In genomic region chr5:78979117-78979742, GRCh38 we compare ENCODE assay signal across 28 cellular contexts. TPM values are rescaled to one million over a fixed set of nuclear protein-coding genes. Genes with fewer than 3 reads are reported as not detected.
DNase-seq lines count a peak whose midpoint lies in the region; ATAC-seq, FAIRE-seq and TF ChIP-seq lines count a peak whose summit lies in the region.
"Had no signal": no experiment of that assay in that cellular context is flagged by ENCODE, and none has a peak within 500 bp of the region (broad histone marks: within the 10 kb centered on the region; RNA-seq: fewer than 3 reads in every experiment).

No MANE protein-coding gene starts in this region.

- peak; percentile 71 for FAIRE-seq in GM12891 (lab: Jason Lieb, UNC)
- FAIRE-seq: astrocyte had no signal

- H3K9me3 ChIP-seq in WERI-Rb-1 (ENCODE audit: severe bottlenecking) = no peaks in the 10 kb centered on the region
- H3K9me3 ChIP-seq: colonic mucosa, ovary, stomach, uterus had no signal

- no peaks in the 10 kb centered on the region for H3K9me3 Mint-ChIP-seq in activated CD8-positive, alpha-beta T cell treated with anti-CD3 and anti-CD28 coated beads for 36 hours
- no peaks in the 10 kb centered on the region for H3K9me3 Mint-ChIP-seq in activated CD8-positive, alpha-beta T cell treated with anti-CD3 and anti-CD28 coated beads, Interleukin-2, amount 10 ng/mL, durations not matched to agents 7 days and 5 days (ENCODE audit: insufficient read depth)
- H3K9me3 Mint-ChIP-seq in activated naive CD8-positive, alpha-beta T cell treated with anti-CD3 and anti-CD28 coated beads, Interleukin-2, amount 50 U/mL, for 24 hours = no peaks in the 10 kb centered on the region
- peaks cover 5 to 8% of the 10 kb centered on the region in 2 donors for H3K9me3 Mint-ChIP-seq in stimulated activated naive B cell treated with anti-CD40 and anti-IgM and Interleukin-4, amounts not matched to agents 10 μg/mL and 1 μg/mL and 100 μg/mL, for 72 hours
- H3K9me3 Mint-ChIP-seq: activated CD4-positive, alpha-beta T cell treated with anti-CD3 and anti-CD28 coated beads, Interleukin-2, amount 10 ng/mL, durations not matched to agents 24 days and 14 days; activated naive CD8-positive, alpha-beta T cell treated with anti-CD3 and anti-CD28 coated beads, Interleukin-2, amount 10 ng/mL, durations not matched to agents 7 days and 5 days; CD4-positive, alpha-beta T cell; H9; neural crest cell had no signal

- no peak overlapping the region for H3K4me3 ChIP-seq in WERI-Rb-1 (ENCODE audit: low read depth, low read length)
- H3K4me3 ChIP-seq: cardiac muscle cell, colonic mucosa, hepatocyte, ovary, stomach, uterus had no signal

- TF ChIP-seq POLR2A in GM12891 (IDR thresholded peaks at IDR 0.05; ENCODE audit: low read depth, low read length) = no peak

- CTCF ChIA-PET in activated CD8-positive, alpha-beta T cell treated with anti-CD3 and anti-CD28 coated beads for 36 hours (lab: Charles Lee) = no interaction called here
- CTCF ChIA-PET in activated CD8-positive, alpha-beta T cell treated with anti-CD3 and anti-CD28 coated beads, Interleukin-2, amount 10 ng/mL, durations not matched to agents 7 days and 5 days (lab: Charles Lee) = no interaction called here

- H3K27me3 Mint-ChIP-seq in activated CD8-positive, alpha-beta T cell treated with anti-CD3 and anti-CD28 coated beads for 36 hours = no peaks in the 10 kb centered on the region
- H3K27me3 Mint-ChIP-seq in activated CD8-positive, alpha-beta T cell treated with anti-CD3 and anti-CD28 coated beads, Interleukin-2, amount 10 ng/mL, durations not matched to agents 7 days and 5 days (ENCODE audit: low read depth) = no peaks in the 10 kb centered on the region
- H3K27me3 Mint-ChIP-seq in activated naive CD8-positive, alpha-beta T cell treated with anti-CD3 and anti-CD28 coated beads, Interleukin-2, amount 50 U/mL, for 24 hours = no peaks in the 10 kb centered on the region
- H3K27me3 Mint-ChIP-seq in stimulated activated naive B cell treated with anti-CD40 and anti-IgM and Interleukin-4, amounts not matched to agents 10 μg/mL and 1 μg/mL and 100 μg/mL, for 72 hours = no peaks in the 10 kb centered on the region
- H3K27me3 Mint-ChIP-seq: activated CD4-positive, alpha-beta T cell treated with anti-CD3 and anti-CD28 coated beads, Interleukin-2, amount 10 ng/mL, durations not matched to agents 24 days and 14 days; activated naive CD8-positive, alpha-beta T cell treated with anti-CD3 and anti-CD28 coated beads, Interleukin-2, amount 10 ng/mL, durations not matched to agents 7 days and 5 days; CD4-positive, alpha-beta T cell had no signal

- TF ChIP-seq CTCF in activated CD8-positive, alpha-beta T cell treated with anti-CD3 and anti-CD28 coated beads for 36 hours (IDR thresholded peaks at IDR 0.05) = no peak
- TF ChIP-seq CTCF in WERI-Rb-1 (IDR thresholded peaks at IDR 0.05; ENCODE audit: low read depth, low read length) = no peak

- no peak overlapping the region for H3K27ac ChIP-seq in WERI-Rb-1
- H3K27ac ChIP-seq: cardiac muscle cell, colonic mucosa, epithelial cell of prostate, hepatocyte, ovary, RWPE1, stomach, uterus, VCaP had no signal

- H3K27ac Mint-ChIP-seq in activated CD8-positive, alpha-beta T cell treated with anti-CD3 and anti-CD28 coated beads for 36 hours = peak overlapping the region; percentile 8
- no peak overlapping the region for H3K27ac Mint-ChIP-seq in activated CD8-positive, alpha-beta T cell treated with anti-CD3 and anti-CD28 coated beads, Interleukin-2, amount 10 ng/mL, durations not matched to agents 7 days and 5 days
- peak overlapping the region; percentile 43 for H3K27ac Mint-ChIP-seq in activated naive CD8-positive, alpha-beta T cell treated with anti-CD3 and anti-CD28 coated beads, Interleukin-2, amount 50 U/mL, for 24 hours
- peak overlapping the region; percentile 65 for H3K27ac Mint-ChIP-seq in stimulated activated naive B cell treated with anti-CD40 and anti-IgM and Interleukin-4, amounts not matched to agents 10 μg/mL and 1 μg/mL and 100 μg/mL, for 72 hours
- H3K27ac Mint-ChIP-seq: activated CD4-positive, alpha-beta T cell treated with anti-CD3 and anti-CD28 coated beads, Interleukin-2, amount 10 ng/mL, durations not matched to agents 24 days and 14 days; activated naive CD8-positive, alpha-beta T cell treated with anti-CD3 and anti-CD28 coated beads, Interleukin-2, amount 10 ng/mL, durations not matched to agents 7 days and 5 days; CD4-positive, alpha-beta T cell; H9 had no signal

- POLR2A ChIA-PET in activated CD8-positive, alpha-beta T cell treated with anti-CD3 and anti-CD28 coated beads for 36 hours (lab: Charles Lee) = no interaction called here
- POLR2A ChIA-PET in activated CD8-positive, alpha-beta T cell treated with anti-CD3 and anti-CD28 coated beads, Interleukin-2, amount 10 ng/mL, durations not matched to agents 7 days and 5 days (lab: Charles Lee) = no interaction called here

- no peaks in the 10 kb centered on the region for H3K36me3 Mint-ChIP-seq in activated CD8-positive, alpha-beta T cell treated with anti-CD3 and anti-CD28 coated beads for 36 hours (ENCODE audit: low read depth)
- H3K36me3 Mint-ChIP-seq in activated CD8-positive, alpha-beta T cell treated with anti-CD3 and anti-CD28 coated beads, Interleukin-2, amount 10 ng/mL, durations not matched to agents 7 days and 5 days (ENCODE audit: low read depth) = peaks cover 4% of the 10 kb centered on the region
- H3K36me3 Mint-ChIP-seq in activated naive CD8-positive, alpha-beta T cell treated with anti-CD3 and anti-CD28 coated beads, Interleukin-2, amount 50 U/mL, for 24 hours (ENCODE audit: low read depth) = peaks cover 2% of the 10 kb centered on the region
- H3K36me3 Mint-ChIP-seq in stimulated activated naive B cell treated with anti-CD40 and anti-IgM and Interleukin-4, amounts not matched to agents 10 μg/mL and 1 μg/mL and 100 μg/mL, for 72 hours = peaks cover 13 to 28% of the 10 kb centered on the region in 2 donors
- H3K36me3 Mint-ChIP-seq: activated naive CD8-positive, alpha-beta T cell treated with anti-CD3 and anti-CD28 coated beads, Interleukin-2, amount 10 ng/mL, durations not matched to agents 7 days and 5 days had no signal

- H3K4me3 Mint-ChIP-seq in activated CD8-positive, alpha-beta T cell treated with anti-CD3 and anti-CD28 coated beads for 36 hours = no peak overlapping the region
- H3K4me3 Mint-ChIP-seq in activated CD8-positive, alpha-beta T cell treated with anti-CD3 and anti-CD28 coated beads, Interleukin-2, amount 10 ng/mL, durations not matched to agents 7 days and 5 days = no peak overlapping the region
- H3K4me3 Mint-ChIP-seq in activated naive CD8-positive, alpha-beta T cell treated with anti-CD3 and anti-CD28 coated beads, Interleukin-2, amount 50 U/mL, for 24 hours = peak overlapping the region; percentile 16
- peak overlapping the region in 1 of 2 donors; percentile 17 for H3K4me3 Mint-ChIP-seq in stimulated activated naive B cell treated with anti-CD40 and anti-IgM and Interleukin-4, amounts not matched to agents 10 μg/mL and 1 μg/mL and 100 μg/mL, for 72 hours
- H3K4me3 Mint-ChIP-seq: activated CD4-positive, alpha-beta T cell treated with anti-CD3 and anti-CD28 coated beads, Interleukin-2, amount 10 ng/mL, durations not matched to agents 24 days and 14 days; activated naive CD8-positive, alpha-beta T cell treated with anti-CD3 and anti-CD28 coated beads, Interleukin-2, amount 10 ng/mL, durations not matched to agents 7 days and 5 days; CD4-positive, alpha-beta T cell; H9; neural crest cell had no signal

- peak; percentile 36 for ATAC-seq in activated CD8-positive, alpha-beta T cell treated with anti-CD3 and anti-CD28 coated beads for 36 hours
- ATAC-seq in activated CD8-positive, alpha-beta T cell treated with anti-CD3 and anti-CD28 coated beads, Interleukin-2, amount 10 ng/mL, durations not matched to agents 7 days and 5 days = no peak
- ATAC-seq in activated naive CD8-positive, alpha-beta T cell treated with anti-CD3 and anti-CD28 coated beads, Interleukin-2, amount 50 U/mL, for 24 hours = peak; percentile 77
- no peak for ATAC-seq in stimulated activated naive B cell treated with anti-CD40 and anti-IgM and Interleukin-4, amounts not matched to agents 10 μg/mL and 1 μg/mL and 100 μg/mL, for 72 hours (replicated peaks)
- ATAC-seq in Right ventricle myocardium superior (ENCODE audit: poor library complexity) = no peak
- ATAC-seq: left cardiac atrium had no signal

- intact Hi-C loops in activated CD8-positive, alpha-beta T cell treated with anti-CD3 and anti-CD28 coated beads for 36 hours (cut with micrococcal nuclease) = loop anchor here (10.0 kb wide), 1 partner anchor 94 kb away; no protein-coding TSS in a partner anchor
- intact Hi-C loops in Right ventricle myocardium superior (cut with DNase I) = no loop called here

- no peaks in the 10 kb centered on the region for H3K36me3 ChIP-seq in WERI-Rb-1
- H3K36me3 ChIP-seq: cardiac muscle cell, colonic mucosa, ovary, stomach, uterus had no signal

- no peaks in the 10 kb centered on the region for H3K27me3 ChIP-seq in WERI-Rb-1 (ENCODE audit: insufficient read depth, low read depth, severe bottlenecking)
- H3K27me3 ChIP-seq: cardiac muscle cell, colonic mucosa, hepatocyte, ovary, stomach, uterus had no signal

- peaks cover 42% of the 10 kb centered on the region for H3K4me1 Mint-ChIP-seq in activated CD8-positive, alpha-beta T cell treated with anti-CD3 and anti-CD28 coated beads for 36 hours (ENCODE audit: low read depth)
- H3K4me1 Mint-ChIP-seq in activated CD8-positive, alpha-beta T cell treated with anti-CD3 and anti-CD28 coated beads, Interleukin-2, amount 10 ng/mL, durations not matched to agents 7 days and 5 days (ENCODE audit: low read depth) = peaks cover 44% of the 10 kb centered on the region
- peaks cover 46% of the 10 kb centered on the region for H3K4me1 Mint-ChIP-seq in activated naive CD8-positive, alpha-beta T cell treated with anti-CD3 and anti-CD28 coated beads, Interleukin-2, amount 50 U/mL, for 24 hours
- H3K4me1 Mint-ChIP-seq in stimulated activated naive B cell treated with anti-CD40 and anti-IgM and Interleukin-4, amounts not matched to agents 10 μg/mL and 1 μg/mL and 100 μg/mL, for 72 hours = peaks cover 32 to 73% of the 10 kb centered on the region in 2 donors

- DNase-seq in activated CD8-positive, alpha-beta T cell treated with anti-CD3 and anti-CD28 coated beads for 36 hours = peak; percentile 38
- no peak for DNase-seq in activated CD8-positive, alpha-beta T cell treated with anti-CD3 and anti-CD28 coated beads, Interleukin-2, amount 10 ng/mL, durations not matched to agents 7 days and 5 days
- DNase-seq in GM12891 (ENCODE audit: insufficient read length, low spot score) (no peak), WERI-Rb-1 (no peak), Right ventricle myocardium superior (no peak), GM19240 (ENCODE audit: insufficient read length, low spot score) (no peak)
- peak; percentile 34 for DNase-seq in activated naive CD8-positive, alpha-beta T cell treated with anti-CD3 and anti-CD28 coated beads, Interleukin-2, amount 50 U/mL, for 24 hours
- no peak for DNase-seq in stimulated activated naive B cell treated with anti-CD40 and anti-IgM and Interleukin-4, amounts not matched to agents 10 μg/mL and 1 μg/mL and 100 μg/mL, for 72 hours
- DNase-seq: activated CD4-positive, alpha-beta T cell treated with anti-CD3 and anti-CD28 coated beads, Interleukin-2, amount 10 ng/mL, durations not matched to agents 24 days and 14 days; activated naive CD8-positive, alpha-beta T cell treated with anti-CD3 and anti-CD28 coated beads, Interleukin-2, amount 10 ng/mL, durations not matched to agents 7 days and 5 days; CD4-positive, alpha-beta T cell; colonic mucosa; effector memory CD4-positive, alpha-beta T cell; H9; left cardiac atrium; NCI-H1436; NCI-H345; ovary; stomach; T1000; uterus had no signal

RNA-seq across cellular contexts. Expression of gene ARSB, which starts 5.9 kb away (rescaled TPM):
- 1 to 10 TPM; 8.8 to 9.1 TPM for total RNA-seq in activated CD8-positive, alpha-beta T cell treated with anti-CD3 and anti-CD28 coated beads for 36 hours
- total RNA-seq in activated CD8-positive, alpha-beta T cell treated with anti-CD3 and anti-CD28 coated beads, Interleukin-2, amount 10 ng/mL, durations not matched to agents 7 days and 5 days = 10 to 100 TPM; 10.3 TPM
- 2.2 TPM for polyA plus RNA-seq in GM12891 (2012; ENCODE audit: low read depth, missing spikeins)
- total RNA-seq in Right ventricle myocardium superior = 9.7 TPM

Comparison
In these comparisons a context has a peak if more than half of its experiments do, and no peak if none do; other contexts are left out.
1. ATAC-seq: peak in activated CD8-positive, alpha-beta T cell treated with anti-CD3 and anti-CD28 coated beads for 36 hours (single experiment) and activated naive CD8-positive, alpha-beta T cell treated with anti-CD3 and anti-CD28 coated beads, Interleukin-2, amount 50 U/mL, for 24 hours (single experiment); none in activated CD8-positive, alpha-beta T cell treated with anti-CD3 and anti-CD28 coated beads, Interleukin-2, amount 10 ng/mL, durations not matched to agents 7 days and 5 days (single experiment), stimulated activated naive B cell treated with anti-CD40 and anti-IgM and Interleukin-4, amounts not matched to agents 10 μg/mL and 1 μg/mL and 100 μg/mL, for 72 hours (0 of 2) and Right ventricle myocardium superior (single experiment).
2. DNase-seq: peak in activated CD8-positive, alpha-beta T cell treated with anti-CD3 and anti-CD28 coated beads for 36 hours (single experiment) and activated naive CD8-positive, alpha-beta T cell treated with anti-CD3 and anti-CD28 coated beads, Interleukin-2, amount 50 U/mL, for 24 hours (single experiment); none in activated CD8-positive, alpha-beta T cell treated with anti-CD3 and anti-CD28 coated beads, Interleukin-2, amount 10 ng/mL, durations not matched to agents 7 days and 5 days (single experiment), GM12891 (single experiment), stimulated activated naive B cell treated with anti-CD40 and anti-IgM and Interleukin-4, amounts not matched to agents 10 μg/mL and 1 μg/mL and 100 μg/mL, for 72 hours (single experiment), WERI-Rb-1 (single experiment), Right ventricle myocardium superior (single experiment) and GM19240 (single experiment).